ENCODE assay signal across 1 cellular context in the genomic region with DNA sequence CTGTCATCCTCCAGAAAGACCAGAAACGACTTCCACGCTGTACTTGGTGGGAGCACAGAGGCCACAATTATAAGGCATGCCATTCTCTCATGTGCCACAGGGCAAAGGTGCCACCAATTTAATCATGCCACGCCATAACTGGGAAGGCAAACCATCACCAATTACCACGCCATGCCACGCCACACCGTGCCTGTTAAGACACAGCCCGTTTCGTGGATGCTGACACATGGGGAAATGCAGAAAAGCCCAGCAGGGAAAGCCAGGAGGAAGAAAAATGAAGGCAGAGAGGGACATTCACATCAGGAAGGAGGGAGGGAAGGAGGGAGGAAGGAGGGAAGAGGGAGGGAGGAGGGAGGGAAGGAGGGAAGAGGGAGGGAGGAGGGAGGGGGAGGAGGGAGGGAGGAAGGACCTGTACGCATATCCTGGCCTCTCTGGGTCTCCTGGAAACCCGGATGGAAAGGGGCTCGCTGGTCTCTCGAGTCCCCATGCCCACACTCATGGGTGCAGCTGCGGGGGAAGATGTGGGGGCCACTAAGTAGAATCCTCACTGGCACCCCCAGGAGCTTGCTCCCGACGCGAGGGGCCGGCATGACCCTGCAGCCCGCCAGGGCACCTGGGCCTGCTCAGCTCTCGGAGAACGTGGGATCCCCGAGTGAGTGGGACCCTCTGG.
TF ChIP-seq lines count a peak whose summit lies in the region.

No MANE protein-coding gene starts in this region.

TF ChIP-seq in H1, 55 proteins besides CTCF, POLR2A, EP300 and RAD21:
- TF ChIP-seq CREB1 (IDR thresholded peaks at IDR 0.05) (no peak), HDAC6 (IDR thresholded peaks at IDR 0.05; ENCODE audit: low read depth, low read length) (no peak), TCF12 (IDR thresholded peaks at IDR 0.05; ENCODE audit: low read depth, low read length) (no peak), ASH2L (IDR thresholded peaks at IDR 0.05; ENCODE audit: low read length) (no peak), CHD2 (IDR thresholded peaks at IDR 0.05; ENCODE audit: low read length) (no peak), POLR2AphosphoS5 (IDR thresholded peaks at IDR 0.05; ENCODE audit: low read depth, low read length) (no peak), NRF1 (IDR thresholded peaks at IDR 0.05; ENCODE audit: low read depth, low read length) (no peak), FOSL1 (IDR thresholded peaks at IDR 0.05; ENCODE audit: insufficient read depth, low read depth, low read length) (no peak), SRF (IDR thresholded peaks at IDR 0.05; ENCODE audit: low read depth, low read length) (no peak), BACH1 (IDR thresholded peaks at IDR 0.05; ENCODE audit: low read length) (no peak), BCL11A (IDR thresholded peaks at IDR 0.05; ENCODE audit: low read depth in 2 of 2, low read length in 2 of 2) (no peak), SP4 (IDR thresholded peaks at IDR 0.05; ENCODE audit: low read length) (no peak), SIX5 (IDR thresholded peaks at IDR 0.05; ENCODE audit: low read depth, low read length) (no peak), ZNF274 (IDR thresholded peaks at IDR 0.05; ENCODE audit: borderline replicate concordance, extremely low read depth, low read length) (no peak), POU5F1 (IDR thresholded peaks at IDR 0.05; ENCODE audit: low read depth, low read length) (no peak), SP1 (IDR thresholded peaks at IDR 0.05; ENCODE audit: low read depth, low read length) (no peak), RNF2 (IDR thresholded peaks at IDR 0.05; ENCODE audit: borderline replicate concordance, low read depth, low read length, missing control alignments, poor library complexity, severe bottlenecking) (no peak), CBX8 (IDR thresholded peaks at IDR 0.05; ENCODE audit: borderline replicate concordance, low read depth, low read length) (no peak), HDAC2 (IDR thresholded peaks at IDR 0.05; ENCODE audit: borderline replicate concordance in 1 of 2, low read depth in 2 of 2, low read length in 2 of 2) (no peak)
- TF ChIP-seq, protein P1, sequence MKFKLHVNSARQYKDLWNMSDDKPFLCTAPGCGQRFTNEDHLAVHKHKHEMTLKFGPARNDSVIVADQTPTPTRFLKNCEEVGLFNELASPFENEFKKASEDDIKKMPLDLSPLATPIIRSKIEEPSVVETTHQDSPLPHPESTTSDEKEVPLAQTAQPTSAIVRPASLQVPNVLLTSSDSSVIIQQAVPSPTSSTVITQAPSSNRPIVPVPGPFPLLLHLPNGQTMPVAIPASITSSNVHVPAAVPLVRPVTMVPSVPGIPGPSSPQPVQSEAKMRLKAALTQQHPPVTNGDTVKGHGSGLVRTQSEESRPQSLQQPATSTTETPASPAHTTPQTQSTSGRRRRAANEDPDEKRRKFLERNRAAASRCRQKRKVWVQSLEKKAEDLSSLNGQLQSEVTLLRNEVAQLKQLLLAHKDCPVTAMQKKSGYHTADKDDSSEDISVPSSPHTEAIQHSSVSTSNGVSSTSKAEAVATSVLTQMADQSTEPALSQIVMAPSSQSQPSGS (IDR thresholded peaks at IDR 0.05; ENCODE audit: low read length), result no peak
TF ChIP-seq in H1: peak in this region for 0.
